1 cellular context compared by ENCODE assay signal in the genomic region with DNA sequence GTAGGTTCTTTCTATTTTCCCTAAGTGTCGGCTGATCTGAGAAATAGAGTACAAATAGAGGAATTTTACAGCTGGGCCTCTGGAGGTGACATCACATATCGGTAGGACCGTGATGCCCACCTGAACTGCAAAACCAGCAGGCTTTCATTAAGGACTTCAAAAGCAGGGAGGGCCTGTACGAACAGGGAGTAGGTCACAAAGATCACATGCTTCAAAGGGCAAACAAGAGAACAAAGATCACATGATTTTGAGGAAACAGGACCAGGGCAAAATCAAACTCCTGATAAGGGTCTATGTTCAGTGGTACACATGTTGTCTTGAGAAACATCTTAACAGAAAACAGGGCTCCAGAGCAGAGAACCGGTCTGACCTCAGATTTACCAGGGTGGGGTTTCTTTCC.
TF ChIP-seq lines count a peak whose summit lies in the region.

No MANE protein-coding gene starts in this region.

TF ChIP-seq in HepG2, 621 proteins besides CTCF, POLR2A, EP300 and RAD21 (continued from another document and continues in another):
- TF ChIP-seq NFE2L2 (IDR thresholded peaks at IDR 0.05; ENCODE audit: low read length) (no peak), GATAD2A (CRISPR knock-in tag; IDR thresholded peaks at IDR 0.05) (peak; percentile 54; the same call in 1 of the 2 replicates), MED1 (CRISPR knock-in tag; IDR thresholded peaks at IDR 0.05) (peak; percentile 23; the same call in 1 of the 2 replicates), CEBPG (CRISPR knock-in tag; IDR thresholded peaks at IDR 0.05) (no peak), RFX5 (IDR thresholded peaks at IDR 0.05; ENCODE audit: low read depth, low read length) (no peak), PLRG1 (conservative IDR thresholded peaks at IDR 0.05) (no peak), IKZF1 (IDR thresholded peaks at IDR 0.05) (no peak), FOXA1 (IDR thresholded peaks at IDR 0.05) (no peak), FOXA1 (CRISPR knock-in tag; IDR thresholded peaks at IDR 0.05) (peak; percentile 28; the same call in 1 of the 2 replicates), ATF7 (IDR thresholded peaks at IDR 0.05) (no peak), ATF7 (CRISPR knock-in tag; IDR thresholded peaks at IDR 0.05) (no peak), MATR3 (CRISPR knock-in tag; IDR thresholded peaks at IDR 0.05) (no peak), SOX5 (CRISPR knock-in tag; IDR thresholded peaks at IDR 0.05; ENCODE audit: borderline replicate concordance) (peak; percentile 63; the same call in 1 of the 2 replicates), NCOA2 (CRISPR knock-in tag; IDR thresholded peaks at IDR 0.05) (peak; percentile 67), ADNP (CRISPR knock-in tag; IDR thresholded peaks at IDR 0.05) (no peak), NCOR1 (IDR thresholded peaks at IDR 0.05; ENCODE audit: borderline replicate concordance, low read length) (peak; percentile 58; the same call in 1 of the 2 replicates), ZNF792 (CRISPR knock-in tag; IDR thresholded peaks at IDR 0.05) (no peak), KAT2B (IDR thresholded peaks at IDR 0.05; ENCODE audit: borderline replicate concordance, low read depth, low read length) (no peak), SOX13 (IDR thresholded peaks at IDR 0.05) (no peak), SOX13 (CRISPR knock-in tag; conservative IDR thresholded peaks at IDR 0.05 in 1 of 2, IDR thresholded peaks at IDR 0.05 in 1 of 2) (peak in 1 of 2 experiments; percentile 68; a peak in 2 of 4 replicates), HNF4A (CRISPR knock-in tag; IDR thresholded peaks at IDR 0.05) (peak; percentile 78), TBX2 (CRISPR knock-in tag; IDR thresholded peaks at IDR 0.05; ENCODE audit: borderline replicate concordance) (no peak), CENPT (CRISPR knock-in tag; IDR thresholded peaks at IDR 0.05; ENCODE audit: low read depth) (no peak), POGZ (CRISPR knock-in tag; IDR thresholded peaks at IDR 0.05) (0 out of 2 replicates have a peak, but pooled peaks have one; percentile 38), HMG20B (CRISPR knock-in tag; conservative IDR thresholded peaks at IDR 0.05) (no peak), CHCHD3 (CRISPR knock-in tag; IDR thresholded peaks at IDR 0.05) (no peak), ZIK1 (CRISPR knock-in tag; IDR thresholded peaks at IDR 0.05; ENCODE audit: borderline replicate concordance, low read depth) (no peak), ZNF232 (CRISPR knock-in tag; IDR thresholded peaks at IDR 0.05; ENCODE audit: borderline replicate concordance) (no peak), JUN (CRISPR knock-in tag; IDR thresholded peaks at IDR 0.05) (0 out of 2 replicates have a peak, but pooled peaks have one; percentile 35), ZNF775 (CRISPR knock-in tag; IDR thresholded peaks at IDR 0.05; ENCODE audit: borderline replicate concordance) (no peak), ZBTB7A (CRISPR knock-in tag; IDR thresholded peaks at IDR 0.05) (no peak), TEAD2 (CRISPR knock-in tag; IDR thresholded peaks at IDR 0.05) (no peak), FOXP1 (IDR thresholded peaks at IDR 0.05) (no peak), FOXP1 (CRISPR knock-in tag; IDR thresholded peaks at IDR 0.05) (peak; percentile 45; the same call in 1 of the 2 replicates), HNF4G (IDR thresholded peaks at IDR 0.05; ENCODE audit: borderline replicate concordance, low read depth, low read length) (peak; percentile 40; the same call in 1 of the 2 replicates), HNF4G (CRISPR knock-in tag; IDR thresholded peaks at IDR 0.05; ENCODE audit: borderline replicate concordance, low read depth) (no peak), SMYD3 (CRISPR knock-in tag; IDR thresholded peaks at IDR 0.05) (no peak)
- TF ChIP-seq, protein P1, sequence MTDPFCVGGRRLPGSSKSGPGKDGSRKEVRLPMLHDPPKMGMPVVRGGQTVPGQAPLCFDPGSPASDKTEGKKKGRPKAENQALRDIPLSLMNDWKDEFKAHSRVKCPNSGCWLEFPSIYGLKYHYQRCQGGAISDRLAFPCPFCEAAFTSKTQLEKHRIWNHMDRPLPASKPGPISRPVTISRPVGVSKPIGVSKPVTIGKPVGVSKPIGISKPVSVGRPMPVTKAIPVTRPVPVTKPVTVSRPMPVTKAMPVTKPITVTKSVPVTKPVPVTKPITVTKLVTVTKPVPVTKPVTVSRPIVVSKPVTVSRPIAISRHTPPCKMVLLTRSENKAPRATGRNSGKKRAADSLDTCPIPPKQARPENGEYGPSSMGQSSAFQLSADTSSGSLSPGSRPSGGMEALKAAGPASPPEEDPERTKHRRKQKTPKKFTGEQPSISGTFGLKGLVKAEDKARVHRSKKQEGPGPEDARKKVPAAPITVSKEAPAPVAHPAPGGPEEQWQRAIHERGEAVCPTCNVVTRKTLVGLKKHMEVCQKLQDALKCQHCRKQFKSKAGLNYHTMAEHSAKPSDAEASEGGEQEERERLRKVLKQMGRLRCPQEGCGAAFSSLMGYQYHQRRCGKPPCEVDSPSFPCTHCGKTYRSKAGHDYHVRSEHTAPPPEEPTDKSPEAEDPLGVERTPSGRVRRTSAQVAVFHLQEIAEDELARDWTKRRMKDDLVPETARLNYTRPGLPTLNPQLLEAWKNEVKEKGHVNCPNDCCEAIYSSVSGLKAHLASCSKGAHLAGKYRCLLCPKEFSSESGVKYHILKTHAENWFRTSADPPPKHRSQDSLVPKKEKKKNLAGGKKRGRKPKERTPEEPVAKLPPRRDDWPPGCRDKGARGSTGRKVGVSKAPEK (CRISPR knock-in tag; IDR thresholded peaks at IDR 0.05; ENCODE audit: borderline replicate concordance) = no peak
- TF ChIP-seq, protein P2, sequence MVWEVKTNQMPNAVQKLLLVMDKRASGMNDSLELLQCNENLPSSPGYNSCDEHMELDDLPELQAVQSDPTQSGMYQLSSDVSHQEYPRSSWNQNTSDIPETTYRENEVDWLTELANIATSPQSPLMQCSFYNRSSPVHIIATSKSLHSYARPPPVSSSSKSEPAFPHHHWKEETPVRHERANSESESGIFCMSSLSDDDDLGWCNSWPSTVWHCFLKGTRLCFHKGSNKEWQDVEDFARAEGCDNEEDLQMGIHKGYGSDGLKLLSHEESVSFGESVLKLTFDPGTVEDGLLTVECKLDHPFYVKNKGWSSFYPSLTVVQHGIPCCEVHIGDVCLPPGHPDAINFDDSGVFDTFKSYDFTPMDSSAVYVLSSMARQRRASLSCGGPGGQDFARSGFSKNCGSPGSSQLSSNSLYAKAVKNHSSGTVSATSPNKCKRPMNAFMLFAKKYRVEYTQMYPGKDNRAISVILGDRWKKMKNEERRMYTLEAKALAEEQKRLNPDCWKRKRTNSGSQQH (CRISPR knock-in tag; IDR thresholded peaks at IDR 0.05; ENCODE audit: low read depth) = no peak
- TF ChIP-seq, protein P3, sequence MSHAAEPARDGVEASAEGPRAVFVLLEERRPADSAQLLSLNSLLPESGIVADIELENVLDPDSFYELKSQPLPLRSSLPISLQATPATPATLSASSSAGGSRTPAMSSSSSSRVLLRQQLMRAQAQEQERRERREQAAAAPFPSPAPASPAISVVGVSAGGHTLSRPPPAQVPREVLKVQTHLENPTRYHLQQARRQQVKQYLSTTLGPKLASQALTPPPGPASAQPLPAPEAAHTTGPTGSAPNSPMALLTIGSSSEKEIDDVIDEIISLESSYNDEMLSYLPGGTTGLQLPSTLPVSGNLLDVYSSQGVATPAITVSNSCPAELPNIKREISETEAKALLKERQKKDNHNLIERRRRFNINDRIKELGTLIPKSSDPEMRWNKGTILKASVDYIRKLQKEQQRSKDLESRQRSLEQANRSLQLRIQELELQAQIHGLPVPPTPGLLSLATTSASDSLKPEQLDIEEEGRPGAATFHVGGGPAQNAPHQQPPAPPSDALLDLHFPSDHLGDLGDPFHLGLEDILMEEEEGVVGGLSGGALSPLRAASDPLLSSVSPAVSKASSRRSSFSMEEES (CRISPR knock-in tag; IDR thresholded peaks at IDR 0.05) = peak; percentile 91
- TF ChIP-seq, protein P4, sequence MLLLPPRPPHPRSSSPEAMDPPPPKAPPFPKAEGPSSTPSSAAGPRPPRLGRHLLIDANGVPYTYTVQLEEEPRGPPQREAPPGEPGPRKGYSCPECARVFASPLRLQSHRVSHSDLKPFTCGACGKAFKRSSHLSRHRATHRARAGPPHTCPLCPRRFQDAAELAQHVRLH (CRISPR knock-in tag; IDR thresholded peaks at IDR 0.05; ENCODE audit: borderline replicate concordance, low read depth) = no peak
- TF ChIP-seq, protein P5, sequence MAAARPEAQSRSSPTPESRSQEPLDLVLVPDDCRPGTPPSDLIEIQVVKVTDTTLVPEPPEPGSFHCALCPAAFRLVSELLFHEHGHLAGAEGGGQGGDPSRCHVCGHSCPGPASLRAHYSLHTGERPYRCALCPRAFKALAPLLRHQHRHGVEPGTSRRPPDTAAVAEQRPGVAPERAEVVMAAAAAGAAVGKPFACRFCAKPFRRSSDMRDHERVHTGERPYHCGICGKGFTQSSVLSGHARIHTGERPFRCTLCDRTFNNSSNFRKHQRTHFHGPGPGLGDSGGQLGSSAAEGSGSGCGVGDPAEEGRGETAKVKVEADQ (CRISPR knock-in tag; IDR thresholded peaks at IDR 0.05; ENCODE audit: borderline replicate concordance) = 0 out of 2 replicates have a peak, but pooled peaks have one; percentile 70
- TF ChIP-seq, protein P6, sequence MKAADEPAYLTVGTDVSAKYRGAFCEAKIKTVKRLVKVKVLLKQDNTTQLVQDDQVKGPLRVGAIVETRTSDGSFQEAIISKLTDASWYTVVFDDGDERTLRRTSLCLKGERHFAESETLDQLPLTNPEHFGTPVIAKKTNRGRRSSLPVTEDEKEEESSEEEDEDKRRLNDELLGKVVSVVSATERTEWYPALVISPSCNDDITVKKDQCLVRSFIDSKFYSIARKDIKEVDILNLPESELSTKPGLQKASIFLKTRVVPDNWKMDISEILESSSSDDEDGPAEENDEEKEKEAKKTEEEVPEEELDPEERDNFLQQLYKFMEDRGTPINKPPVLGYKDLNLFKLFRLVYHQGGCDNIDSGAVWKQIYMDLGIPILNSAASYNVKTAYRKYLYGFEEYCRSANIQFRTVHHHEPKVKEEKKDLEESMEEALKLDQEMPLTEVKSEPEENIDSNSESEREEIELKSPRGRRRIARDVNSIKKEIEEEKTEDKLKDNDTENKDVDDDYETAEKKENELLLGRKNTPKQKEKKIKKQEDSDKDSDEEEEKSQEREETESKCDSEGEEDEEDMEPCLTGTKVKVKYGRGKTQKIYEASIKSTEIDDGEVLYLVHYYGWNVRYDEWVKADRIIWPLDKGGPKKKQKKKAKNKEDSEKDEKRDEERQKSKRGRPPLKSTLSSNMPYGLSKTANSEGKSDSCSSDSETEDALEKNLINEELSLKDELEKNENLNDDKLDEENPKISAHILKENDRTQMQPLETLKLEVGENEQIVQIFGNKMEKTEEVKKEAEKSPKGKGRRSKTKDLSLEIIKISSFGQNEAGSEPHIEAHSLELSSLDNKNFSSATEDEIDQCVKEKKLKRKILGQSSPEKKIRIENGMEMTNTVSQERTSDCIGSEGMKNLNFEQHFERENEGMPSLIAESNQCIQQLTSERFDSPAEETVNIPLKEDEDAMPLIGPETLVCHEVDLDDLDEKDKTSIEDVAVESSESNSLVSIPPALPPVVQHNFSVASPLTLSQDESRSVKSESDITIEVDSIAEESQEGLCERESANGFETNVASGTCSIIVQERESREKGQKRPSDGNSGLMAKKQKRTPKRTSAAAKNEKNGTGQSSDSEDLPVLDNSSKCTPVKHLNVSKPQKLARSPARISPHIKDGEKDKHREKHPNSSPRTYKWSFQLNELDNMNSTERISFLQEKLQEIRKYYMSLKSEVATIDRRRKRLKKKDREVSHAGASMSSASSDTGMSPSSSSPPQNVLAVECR (CRISPR knock-in tag; IDR thresholded peaks at IDR 0.05; ENCODE audit: borderline replicate concordance) = no peak
- TF ChIP-seq, protein P7, sequence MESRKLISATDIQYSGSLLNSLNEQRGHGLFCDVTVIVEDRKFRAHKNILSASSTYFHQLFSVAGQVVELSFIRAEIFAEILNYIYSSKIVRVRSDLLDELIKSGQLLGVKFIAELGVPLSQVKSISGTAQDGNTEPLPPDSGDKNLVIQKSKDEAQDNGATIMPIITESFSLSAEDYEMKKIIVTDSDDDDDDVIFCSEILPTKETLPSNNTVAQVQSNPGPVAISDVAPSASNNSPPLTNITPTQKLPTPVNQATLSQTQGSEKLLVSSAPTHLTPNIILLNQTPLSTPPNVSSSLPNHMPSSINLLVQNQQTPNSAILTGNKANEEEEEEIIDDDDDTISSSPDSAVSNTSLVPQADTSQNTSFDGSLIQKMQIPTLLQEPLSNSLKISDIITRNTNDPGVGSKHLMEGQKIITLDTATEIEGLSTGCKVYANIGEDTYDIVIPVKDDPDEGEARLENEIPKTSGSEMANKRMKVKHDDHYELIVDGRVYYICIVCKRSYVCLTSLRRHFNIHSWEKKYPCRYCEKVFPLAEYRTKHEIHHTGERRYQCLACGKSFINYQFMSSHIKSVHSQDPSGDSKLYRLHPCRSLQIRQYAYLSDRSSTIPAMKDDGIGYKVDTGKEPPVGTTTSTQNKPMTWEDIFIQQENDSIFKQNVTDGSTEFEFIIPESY (CRISPR knock-in tag; IDR thresholded peaks at IDR 0.05) = no peak
- TF ChIP-seq, protein P8, sequence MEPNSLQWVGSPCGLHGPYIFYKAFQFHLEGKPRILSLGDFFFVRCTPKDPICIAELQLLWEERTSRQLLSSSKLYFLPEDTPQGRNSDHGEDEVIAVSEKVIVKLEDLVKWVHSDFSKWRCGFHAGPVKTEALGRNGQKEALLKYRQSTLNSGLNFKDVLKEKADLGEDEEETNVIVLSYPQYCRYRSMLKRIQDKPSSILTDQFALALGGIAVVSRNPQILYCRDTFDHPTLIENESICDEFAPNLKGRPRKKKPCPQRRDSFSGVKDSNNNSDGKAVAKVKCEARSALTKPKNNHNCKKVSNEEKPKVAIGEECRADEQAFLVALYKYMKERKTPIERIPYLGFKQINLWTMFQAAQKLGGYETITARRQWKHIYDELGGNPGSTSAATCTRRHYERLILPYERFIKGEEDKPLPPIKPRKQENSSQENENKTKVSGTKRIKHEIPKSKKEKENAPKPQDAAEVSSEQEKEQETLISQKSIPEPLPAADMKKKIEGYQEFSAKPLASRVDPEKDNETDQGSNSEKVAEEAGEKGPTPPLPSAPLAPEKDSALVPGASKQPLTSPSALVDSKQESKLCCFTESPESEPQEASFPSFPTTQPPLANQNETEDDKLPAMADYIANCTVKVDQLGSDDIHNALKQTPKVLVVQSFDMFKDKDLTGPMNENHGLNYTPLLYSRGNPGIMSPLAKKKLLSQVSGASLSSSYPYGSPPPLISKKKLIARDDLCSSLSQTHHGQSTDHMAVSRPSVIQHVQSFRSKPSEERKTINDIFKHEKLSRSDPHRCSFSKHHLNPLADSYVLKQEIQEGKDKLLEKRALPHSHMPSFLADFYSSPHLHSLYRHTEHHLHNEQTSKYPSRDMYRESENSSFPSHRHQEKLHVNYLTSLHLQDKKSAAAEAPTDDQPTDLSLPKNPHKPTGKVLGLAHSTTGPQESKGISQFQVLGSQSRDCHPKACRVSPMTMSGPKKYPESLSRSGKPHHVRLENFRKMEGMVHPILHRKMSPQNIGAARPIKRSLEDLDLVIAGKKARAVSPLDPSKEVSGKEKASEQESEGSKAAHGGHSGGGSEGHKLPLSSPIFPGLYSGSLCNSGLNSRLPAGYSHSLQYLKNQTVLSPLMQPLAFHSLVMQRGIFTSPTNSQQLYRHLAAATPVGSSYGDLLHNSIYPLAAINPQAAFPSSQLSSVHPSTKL (CRISPR knock-in tag; IDR thresholded peaks at IDR 0.05) = peak; percentile 65
